Comparison of ENCODE assay signal across 13 cellular contexts in genomic region chr3:16481570-16481897, GRCh38. TPM values are rescaled to one million over a fixed set of nuclear protein-coding genes. Genes with fewer than 3 reads are reported as not detected.
A peak's percentile ranks its signal among the peaks of the same experiment; 100 is the strongest.
DNase-seq lines count a peak whose midpoint lies in the region; ATAC-seq, FAIRE-seq and TF ChIP-seq lines count a peak whose summit lies in the region.
"Had no signal": no experiment of that assay in that cellular context is flagged by ENCODE, and none has a peak within 500 bp of the region (broad histone marks: within the 10 kb centered on the region; RNA-seq: fewer than 3 reads in every experiment).

No MANE protein-coding gene starts in this region.

- TF ChIP-seq CTCF in OCI-LY7 (conservative IDR thresholded peaks at IDR 0.05; ENCODE audit: low read length) = no peak
- no peak for TF ChIP-seq CTCF in H1 (IDR thresholded peaks at IDR 0.05; ENCODE audit: control extremely low read depth in 1 of 3, insufficient read depth in 1 of 3, low read depth in 1 of 3, low read length in 3 of 3)
- no peak for TF ChIP-seq CTCF in spleen (IDR thresholded peaks at IDR 0.05 in 8 of 11, conservative IDR thresholded peaks at IDR 0.05 in 3 of 11)
- no peak for TF ChIP-seq CTCF in vagina (IDR thresholded peaks at IDR 0.05)

- H3K4ac ChIP-seq in H1 (replicated peaks; ENCODE audit: insufficient read length, low read depth, low read length) = no peak overlapping the region

- FAIRE-seq in H1 (lab: Jason Lieb, UNC) (no peak), frontal cortex (lab: Jason Lieb, UNC) (no peak)

- H2BK15ac ChIP-seq in H1 (ENCODE audit: low read length) = no peak overlapping the region

- TF ChIP-seq RAD21 in H1 (IDR thresholded peaks at IDR 0.05 in 1 of 2, conservative IDR thresholded peaks at IDR 0.05 in 1 of 2; ENCODE audit: low read depth in 2 of 2, low read length in 2 of 2) = no peak

- intact Hi-C loops in OCI-LY7 (cut with micrococcal nuclease; ENCODE audit: unreplicated experiment) = no loop called here
- intact Hi-C loops in spleen (cut with DNase I; ENCODE audit: low total_unique reads) = no loop called here
- intact Hi-C loops in vagina (cut with DNase I) = no loop called here

- 91% methylated on average over 3 of the region's 3 CpGs; no CpG with 5 or more reads in 1 of the 2 experiments for WGBS in H1 (ENCODE audit: extremely low coverage in 1 of 2, insufficient coverage in 1 of 2, insufficient read length in 1 of 2, insufficient replicate concordance in 2 of 2, low coverage in 1 of 2, low lambda C conversion rate in 2 of 2, missing lambda C conversion rate in 1 of 2), 2 experiments
- 6 to 14% (median 13%) methylated on average over 3 of the region's 3 CpGs for WGBS in spleen, 5 donors

- H3K79me2 ChIP-seq in OCI-LY7 (ENCODE audit: insufficient read depth, low read depth, low read length) (peaks cover 100% of the 10 kb centered on the region), H1 (ENCODE audit: control insufficient read depth in 1 of 2, insufficient read depth in 2 of 2, low read length in 2 of 2) (no peaks in the 10 kb centered on the region; a peak in 1 of 4 replicates)

- H3K27me3 Mint-ChIP-seq in T-helper 2 cell treated with Interferon-gamma antibody and Interleukin-4, amounts not matched to agents 5 μg/mL and 100 μg/mL, for 36 hours (ENCODE audit: low read depth) = no peaks in the 10 kb centered on the region

- peak overlapping the region; percentile 86; the same call in 1 of the 2 replicates for H2BK12ac ChIP-seq in H1 (ENCODE audit: low read depth, low read length)

- TF ChIP-seq POLR2A in H1 (IDR thresholded peaks at IDR 0.05; ENCODE audit: control extremely low read depth in 1 of 2, low read depth in 2 of 2, low read length in 2 of 2) (no peak), spleen (IDR thresholded peaks at IDR 0.05) (no peak), vagina (IDR thresholded peaks at IDR 0.05) (no peak)

- POLR2A ChIA-PET in OCI-LY7 (lab: Charles Lee) (interaction anchor here (1.0 to 8.4 kb wide), 9 partner anchors 10 to 118 kb away, joined by 5 to 69 read pairs (median 19); no protein-coding TSS in a partner anchor), H1 (lab: Charles Lee; ENCODE audit: partially characterized antibody) (interaction anchor here (1.2 kb wide), 1 partner anchor 16 kb away, joined by 5 read pairs; no protein-coding TSS in a partner anchor)

- ATAC-seq in GM18502 (IDR thresholded peaks at IDR 0.05; ENCODE audit: poor library complexity, unreplicated experiment) = no peak

- peaks cover 54% of the 10 kb centered on the region for H3K36me3 Mint-ChIP-seq in T-helper 2 cell treated with Interferon-gamma antibody and Interleukin-4, amounts not matched to agents 5 μg/mL and 100 μg/mL, for 36 hours (ENCODE audit: low read depth)

- no peak overlapping the region for H2AK5ac ChIP-seq in H1 (ENCODE audit: low read depth, low read length)

- peaks cover 60% of the 10 kb centered on the region for H3K4me1 Mint-ChIP-seq in T-helper 2 cell treated with Interferon-gamma antibody and Interleukin-4, amounts not matched to agents 5 μg/mL and 100 μg/mL, for 36 hours (ENCODE audit: low read depth)

- H3K27ac ChIP-seq in OCI-LY7 (ENCODE audit: low read depth, low read length, poor library complexity, severe bottlenecking) = peak overlapping the region; percentile 77
- no peak overlapping the region for H3K27ac ChIP-seq in H1 (ENCODE audit: low read depth, low read length)
- H3K27ac ChIP-seq in spleen = peak overlapping the region; percentile 53 to 81 (median 74)
- H3K27ac ChIP-seq in vagina = no peak overlapping the region
- H3K27ac ChIP-seq: SJCRH30 had no signal

- 0 out of 2 replicates have a peak, but pooled peaks cover 4% of the 10 kb centered on the region for H4K20me1 ChIP-seq in OCI-LY7 (ENCODE audit: insufficient read depth, low read length)
- H4K20me1 ChIP-seq in H1 (replicated peaks in 1 of 2; ENCODE audit: control insufficient read depth in 1 of 2, insufficient read depth in 2 of 2, low read length in 2 of 2) = no peaks in the 10 kb centered on the region

- H3K4me3 ChIP-seq in OCI-LY7 (ENCODE audit: low read depth, low read length, poor library complexity, severe bottlenecking) (peak overlapping the region; percentile 50), H1 (ENCODE audit: extremely low read depth in 1 of 4, insufficient read depth in 2 of 4, low read depth in 3 of 4, low read length in 4 of 4) (no peak overlapping the region), spleen (peak overlapping the region in 1 of 8 donors; percentile 38), vagina (no peak overlapping the region)
- H3K4me3 ChIP-seq: SJCRH30 had no signal

- no TSS peak for BruUV-seq in OCI-LY7 (replicated peaks; lab: Mats Ljungman, UMichigan)

- H3K27ac Mint-ChIP-seq in T-helper 2 cell treated with Interferon-gamma antibody and Interleukin-4, amounts not matched to agents 5 μg/mL and 100 μg/mL, for 36 hours = peak overlapping the region; percentile 86

- no peak overlapping the region for H4K8ac ChIP-seq in H1 (ENCODE audit: extremely low read depth, insufficient read depth, low read length)

- no peaks in the 10 kb centered on the region for H3K23me2 ChIP-seq in H1 (ENCODE audit: low read depth, low read length)

- no peak overlapping the region for H3K23ac ChIP-seq in H1 (ENCODE audit: insufficient read length)

- H2BK5ac ChIP-seq in H1 (ENCODE audit: low read depth, low read length) = no peak overlapping the region

- CTCF ChIA-PET in OCI-LY7 (lab: Charles Lee; ENCODE audit: unreplicated experiment) (interaction anchor here (1.1 kb wide), 1 partner anchor 23 kb away, joined by 4 read pairs; no protein-coding TSS in a partner anchor), H1 (lab: Charles Lee; ENCODE audit: partially characterized antibody) (interaction anchor here (1.0 to 1.6 kb wide), 3 partner anchors 21 to 115 kb away, joined by 3 to 7 read pairs (median 3); no protein-coding TSS in a partner anchor)

- no peak overlapping the region for H3K14ac ChIP-seq in H1 (ENCODE audit: insufficient read length)

- H3K36me3 ChIP-seq in OCI-LY7 (ENCODE audit: insufficient read depth, low read length) (peaks cover 86% of the 10 kb centered on the region), H1 (ENCODE audit: control insufficient read depth in 2 of 4, insufficient read depth in 4 of 4, low read length in 3 of 4) (no peaks in the 10 kb centered on the region), spleen (peaks cover 0 to 17% (median 0%) of the 10 kb centered on the region in 6 donors), vagina (no peaks in the 10 kb centered on the region)

- H2BK20ac ChIP-seq in H1 (ENCODE audit: low read length) = peak overlapping the region; percentile 56; the same call in 1 of the 2 replicates

- H3K27me3 ChIP-seq in H1 (replicated peaks in 1 of 4; ENCODE audit: control insufficient read depth in 3 of 4, extremely low read depth in 1 of 4, insufficient read depth in 3 of 4, low read length in 3 of 4) (no peaks in the 10 kb centered on the region), spleen (replicated peaks in 1 of 7) (no peaks in the 10 kb centered on the region), vagina (no peaks in the 10 kb centered on the region)
- H3K27me3 ChIP-seq: SJCRH30 had no signal

- H3K9me3 ChIP-seq in OCI-LY7 (ENCODE audit: low read length) = peaks cover 13% of the 10 kb centered on the region
- H3K9me3 ChIP-seq in H1 (ENCODE audit: insufficient read depth in 2 of 2, low read depth in 1 of 2, low read length in 1 of 2) = no peaks in the 10 kb centered on the region
- no peaks in the 10 kb centered on the region for H3K9me3 ChIP-seq in spleen
- no peaks in the 10 kb centered on the region for H3K9me3 ChIP-seq in vagina
- H3K9me3 ChIP-seq: SJCRH30 had no signal

- H2AFZ ChIP-seq in OCI-LY7 (ENCODE audit: low read length) = no peak overlapping the region
- no peak overlapping the region for H2AFZ ChIP-seq in H1 (ENCODE audit: low read length)

- DNase-seq in T-helper 2 cell treated with Interferon-gamma antibody and Interleukin-4, amounts not matched to agents 5 μg/mL and 100 μg/mL, for 36 hours (ENCODE audit: low spot score) = no peak
- no peak for DNase-seq in T-helper 2 cell
- DNase-seq in OCI-LY7 (ENCODE audit: low spot score) = no peak
- DNase-seq in H1 (ENCODE audit: low read depth in 1 of 2, low spot score in 2 of 2) = no peak
- DNase-seq in spleen = no peak
- DNase-seq in frontal cortex (ENCODE audit: low spot score in 2 of 2) = no peak
- no peak for DNase-seq in vagina (ENCODE audit: extremely low spot score in 2 of 2)
- DNase-seq: 8988T; H7; midbrain; SJCRH30; stimulated activated CD8-positive, alpha-beta memory T cell treated with anti-CD3 and anti-CD28 coated beads, Interleukin-4, amount 100 ng/mL, for 48 hours had no signal

- TF ChIP-seq EP300 in H1 (IDR thresholded peaks at IDR 0.05; ENCODE audit: borderline replicate concordance in 1 of 2, low read depth in 2 of 2, low read length in 2 of 2) = no peak

- no peak overlapping the region for H4K5ac ChIP-seq in H1 (ENCODE audit: insufficient read length, low read depth, low read length)

- H3K4me2 ChIP-seq in OCI-LY7 (ENCODE audit: low read length) (peak overlapping the region; percentile 67), H1 (ENCODE audit: insufficient read depth in 1 of 2, low read depth in 2 of 2, low read length in 2 of 2) (no peak overlapping the region)

- H3K9ac ChIP-seq in H1 (replicated peaks in 1 of 4; ENCODE audit: extremely low read depth in 1 of 4, low read depth in 3 of 4, low read length in 3 of 4) = no peak overlapping the region

- no peak overlapping the region for H3K56ac ChIP-seq in H1 (replicated peaks; ENCODE audit: insufficient read length, low read depth, low read length)

- H2BK120ac ChIP-seq in H1 (replicated peaks; ENCODE audit: low read depth, low read length) = no peak overlapping the region

- no peaks in the 10 kb centered on the region for H3K79me1 ChIP-seq in H1 (ENCODE audit: low read depth, low read length)

- no peak overlapping the region for H3K18ac ChIP-seq in H1 (ENCODE audit: extremely low read depth, low read length)

- peaks cover 62% of the 10 kb centered on the region for H3K4me1 ChIP-seq in OCI-LY7 (ENCODE audit: insufficient read depth, low read length, poor library complexity, severe bottlenecking)
- peaks cover 6 to 26% (median 18%) of the 10 kb centered on the region in 4 experiments; a peak in 6 of 7 replicates for H3K4me1 ChIP-seq in H1 (replicated peaks in 1 of 4; ENCODE audit: control insufficient read depth in 3 of 4, insufficient read depth in 4 of 4, low read length in 3 of 4)
- H3K4me1 ChIP-seq in spleen = peaks cover 34 to 90% (median 49%) of the 10 kb centered on the region in 6 donors
- H3K4me1 ChIP-seq in vagina = peaks cover 27% of the 10 kb centered on the region

- no peak overlapping the region for H4K91ac ChIP-seq in H1 (replicated peaks; ENCODE audit: insufficient read length, low read length)

- H3K9me3 Mint-ChIP-seq in T-helper 2 cell treated with Interferon-gamma antibody and Interleukin-4, amounts not matched to agents 5 μg/mL and 100 μg/mL, for 36 hours = no peaks in the 10 kb centered on the region

- H3K4me3 Mint-ChIP-seq in T-helper 2 cell treated with Interferon-gamma antibody and Interleukin-4, amounts not matched to agents 5 μg/mL and 100 μg/mL, for 36 hours = peak overlapping the region; percentile 69

- no peaks in the 10 kb centered on the region for H3K9me2 ChIP-seq in OCI-LY7 (ENCODE audit: insufficient read depth, low read length)

RNA-seq across cellular contexts. Expression of gene RFTN1, which starts 32.0 kb away (rescaled TPM):
- total RNA-seq in OCI-LY7 (2014; rRNA removed; shearing (Covaris generic)) = 76.6 and 81.8 TPM in 2 replicates
- total RNA-seq in OCI-LY7 (2022) (138 and 152 TPM in 2 replicates), spleen (100 to 1,000 TPM in 1 of 7 donors, 10 to 100 TPM in 6; 57.0 to 106 (median 82.2) TPM), frontal cortex (11.0 TPM), vagina (47.4 TPM)
- total RNA-seq in H1 (2021; fragmentation: NEBNext Ultra II Directional; extraction: Animal tissue kit (Norgen Biotek cat#: 25700)) = 4.9 and 6.7 TPM in 2 replicates
- polyA plus RNA-seq in H1 (2011; rRNA removed) (4.6 and 7.5 TPM in 2 replicates), spleen (10 to 100 TPM; 30.4 to 58.2 (median 38.0) TPM)
- 5.5 TPM for polyA plus RNA-seq in H1 (2011; cell fraction: cytosol; rRNA removed)
- 6.8 TPM for polyA plus RNA-seq in H1 (2011; cell fraction: nucleus; rRNA removed)
- 3.2 to 4.3 TPM (median 4.0 TPM) in 4 replicates for polyA plus RNA-seq in H1 (2012, experiment 1 of 2)
- polyA plus RNA-seq in H1 (2012, experiment 2 of 2) = 2.0 TPM
- polyA plus RNA-seq in H1 (2013, experiment 1 of 2) = 5.8 TPM
- 4.9 TPM for polyA plus RNA-seq in H1 (2013, experiment 2 of 2)
- polyA minus RNA-seq in H1 (2011; rRNA and poly(A)+ RNA removed) = 4.3 and 4.7 TPM in 2 replicates
- 3.1 TPM for polyA minus RNA-seq in H1 (2011; cell fraction: cytosol; rRNA and poly(A)+ RNA removed)
- polyA minus RNA-seq in H1 (2011; cell fraction: nucleus; rRNA and poly(A)+ RNA removed) = 5.8 TPM

Comparison
In these comparisons a context has a peak if more than half of its experiments do, and no peak if none do; other contexts are left out.
1. H3K27ac ChIP-seq: peak in OCI-LY7 (single experiment) and spleen (8 of 8); none in H1 (single experiment) and vagina (single experiment).